30 cellular contexts compared by ENCODE assay signal in the genomic region with DNA sequence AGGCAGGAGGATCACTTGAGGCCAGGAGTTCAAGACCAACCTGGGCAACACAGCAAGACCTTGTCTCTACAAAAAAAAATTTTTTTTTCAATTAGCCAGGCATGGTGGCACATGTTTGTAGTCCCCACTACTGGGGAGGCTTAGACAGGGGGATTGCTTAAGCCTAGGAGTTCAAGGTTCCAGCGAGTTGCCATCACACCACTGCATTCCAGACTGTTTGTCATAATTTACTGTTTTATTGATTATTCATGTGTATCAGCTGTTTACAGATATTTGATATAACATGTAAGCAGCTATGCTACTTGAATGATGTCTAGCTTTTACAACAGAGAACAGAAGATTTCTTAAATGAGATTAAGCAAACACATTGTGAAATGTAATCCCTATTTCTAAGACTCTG. TPM values are rescaled to one million over a fixed set of nuclear protein-coding genes. Genes with fewer than 3 reads are reported as not detected.
"Had no signal": no experiment of that assay in that cellular context is flagged by ENCODE, and none has a peak within 500 bp of the region (broad histone marks: within the 10 kb centered on the region; RNA-seq: fewer than 3 reads in every experiment).

No MANE protein-coding gene starts in this region.

- H3K27me3 Mint-ChIP-seq: progenitor cell of endocrine pancreas; stimulated activated naive CD8-positive, alpha-beta T cell treated with anti-CD3 and anti-CD28 coated beads, Interleukin-15, amount 100 ng/mL, for 72 hours had no signal

- H3K4me1 Mint-ChIP-seq: natural killer cell; nephron; stimulated activated memory B cell treated with anti-CD40 and anti-IgM and Interleukin-4, amounts not matched to agents 10 μg/mL and 1 μg/mL and 100 μg/mL, for 72 hours; stimulated activated naive CD8-positive, alpha-beta T cell treated with anti-CD3 and anti-CD28 coated beads, Interleukin-15, amount 100 ng/mL, for 72 hours had no signal

- H3K4me3 Mint-ChIP-seq: natural killer cell; nephron; neural progenitor cell; stimulated activated memory B cell treated with anti-CD40 and anti-IgM and Interleukin-4, amounts not matched to agents 10 μg/mL and 1 μg/mL and 100 μg/mL, for 72 hours; stimulated activated naive CD8-positive, alpha-beta T cell treated with anti-CD3 and anti-CD28 coated beads, Interleukin-15, amount 100 ng/mL, for 72 hours had no signal

- DNase-seq: natural killer cell; occipital lobe; ovary; posterior cingulate gyrus; psoas muscle; right cardiac atrium; spleen; stimulated activated CD4-positive, alpha-beta T cell treated with anti-CD3 and anti-CD28 coated beads, Interleukin-12 subunit alpha, Interleukin-12 subunit beta, amount 100 ng/mL, for 4 hours; stimulated activated CD4-positive, alpha-beta T cell treated with anti-CD3 and anti-CD28 coated beads, Interleukin-1b, Interleukin-23, amount 100 ng/mL, for 48 hours; stimulated activated CD4-positive, alpha-beta T cell treated with anti-CD3 and anti-CD28 coated beads, Interleukin-4, amount 100 ng/mL, for 1 hour; stimulated activated CD4-positive, alpha-beta T cell treated with anti-CD3 and anti-CD28 coated beads, Interleukin-4, amount 100 ng/mL, for 4 hours; stimulated activated CD8-positive, alpha-beta memory T cell treated with anti-CD3 and anti-CD28 coated beads, Interleukin-4, amount 100 ng/mL, for 48 hours; stimulated activated naive CD4-positive, alpha-beta T cell; stimulated activated naive CD8-positive, alpha-beta T cell treated with anti-CD3 and anti-CD28 coated beads, Interleukin-15, amount 100 ng/mL, for 72 hours; stimulated activated naive CD8-positive, alpha-beta T cell treated with anti-CD3 and anti-CD28 coated beads, Interleukin-15, Interleukin-2, amounts not matched to agents 100 U/mL and 50 U/mL, for 24 hours; substantia nigra; testis; upper lobe of left lung had no signal

- FAIRE-seq: urothelium cell line had no signal

- H3K27ac Mint-ChIP-seq: natural killer cell; nephron; neural progenitor cell; progenitor cell of endocrine pancreas; stimulated activated memory B cell treated with anti-CD40 and anti-IgM and Interleukin-4, amounts not matched to agents 10 μg/mL and 1 μg/mL and 100 μg/mL, for 72 hours; stimulated activated naive CD8-positive, alpha-beta T cell treated with anti-CD3 and anti-CD28 coated beads, Interleukin-15, amount 100 ng/mL, for 72 hours had no signal

- H3K9me3 Mint-ChIP-seq: natural killer cell; nephron; neural progenitor cell; stimulated activated memory B cell treated with anti-CD40 and anti-IgM and Interleukin-4, amounts not matched to agents 10 μg/mL and 1 μg/mL and 100 μg/mL, for 72 hours; stimulated activated naive CD8-positive, alpha-beta T cell treated with anti-CD3 and anti-CD28 coated beads, Interleukin-15, amount 100 ng/mL, for 72 hours had no signal

- H3K36me3 Mint-ChIP-seq: natural killer cell; stimulated activated memory B cell treated with anti-CD40 and anti-IgM and Interleukin-4, amounts not matched to agents 10 μg/mL and 1 μg/mL and 100 μg/mL, for 72 hours had no signal

RNA-seq across cellular contexts. Expression of a gene that starts 58.4 kb away (rescaled TPM):
- total RNA-seq: natural killer cell, osteoblast, psoas muscle, renal cortical epithelial cell, sciatic nerve, smooth muscle cell, spleen, suprapubic skin, tibial nerve, vagina had no signal
